21 cellular contexts compared by ENCODE assay signal in genomic region chr20:62557425-62557824, GRCh38.
DNase-seq lines count a peak whose midpoint lies in the region; ATAC-seq and TF ChIP-seq lines count a peak whose summit lies in the region.
"Had no signal": no experiment of that assay in that cellular context is flagged by ENCODE, and none has a peak within 500 bp of the region (broad histone marks: within the 10 kb centered on the region; RNA-seq: fewer than 3 reads in every experiment).

No MANE protein-coding gene starts in this region.

- ATAC-seq in right cardiac atrium (no peak), GM19467 (IDR thresholded peaks at IDR 0.05; ENCODE audit: unreplicated experiment) (no peak)
- ATAC-seq in CD4-positive, alpha-beta T cell (ENCODE audit: poor library complexity): no peak
- no peak for ATAC-seq in activated naive CD8-positive, alpha-beta T cell treated with anti-CD3 and anti-CD28 coated beads, Interleukin-2, amount 50 U/mL, for 24 hours
- ATAC-seq: activated T-cell treated with anti-CD3 and anti-CD28 coated beads, Interleukin-2, amount 50 U/mL, for 72 hours had no signal

- H3K79me1 ChIP-seq in H9 (ENCODE audit: insufficient read depth, low read depth, low read length, poor library complexity, severe bottlenecking): no peaks in the 10 kb centered on the region

- no peak overlapping the region for H3K14ac ChIP-seq in H9 (ENCODE audit: insufficient read depth, low read length)

- peaks cover 0 to 59% (median 15%) of the 10 kb centered on the region in 11 experiments; a peak in 15 of 22 replicates for H4K20me1 ChIP-seq in BLaER1 treated with 17β-estradiol and CSF1 and Interleukin-3, amounts not matched to agents 10 nM and 100 nM
- H4K20me1 ChIP-seq in H9 (ENCODE audit: control insufficient read depth, insufficient read depth, insufficient read length): no peaks in the 10 kb centered on the region

- no peaks in the 10 kb centered on the region for H3K23me2 ChIP-seq in H9 (ENCODE audit: insufficient read length, low read depth, low read length, poor library complexity, severe bottlenecking)

- no peaks in the 10 kb centered on the region; a peak in 1 of 7 replicates for H3K36me3 Mint-ChIP-seq in H9 (ENCODE audit: insufficient read depth in 1 of 3, low read depth in 3 of 3)
- no peaks in the 10 kb centered on the region for H3K36me3 Mint-ChIP-seq in CD4-positive, alpha-beta T cell (ENCODE audit: low read depth)
- no peaks in the 10 kb centered on the region for H3K36me3 Mint-ChIP-seq in activated naive CD8-positive, alpha-beta T cell treated with anti-CD3 and anti-CD28 coated beads, Interleukin-2, amount 50 U/mL, for 24 hours (ENCODE audit: low read depth)

- H4K8ac ChIP-seq in H9 (replicated peaks; ENCODE audit: insufficient read length, low read depth, low read length): no peak overlapping the region

- no peak overlapping the region for H3K4me3 Mint-ChIP-seq in H9
- no peak overlapping the region for H3K4me3 Mint-ChIP-seq in CD4-positive, alpha-beta T cell
- H3K4me3 Mint-ChIP-seq in activated naive CD8-positive, alpha-beta T cell treated with anti-CD3 and anti-CD28 coated beads, Interleukin-2, amount 50 U/mL, for 24 hours: no peak overlapping the region
- H3K4me3 Mint-ChIP-seq: activated CD4-positive, alpha-beta memory T cell treated with anti-CD3 and anti-CD28 coated beads, Interleukin-2, amount 10 ng/mL, durations not matched to agents 7 days and 5 days; activated T-cell treated with anti-CD3 and anti-CD28 coated beads, Interleukin-2, amount 50 U/mL, for 72 hours; T-helper 1 cell treated with Interleukin-12 subunit alpha and Interleukin-12 subunit beta and Interleukin-4 antibody, amounts not matched to agents 30 μg/mL and 1 μg/mL, for 36 hours had no signal

- peaks cover 28 to 69% (median 49%) of the 10 kb centered on the region in 10 experiments for H3K4me1 ChIP-seq in BLaER1 treated with 17β-estradiol and CSF1 and Interleukin-3, amounts not matched to agents 10 nM and 100 nM
- no peaks in the 10 kb centered on the region for H3K4me1 ChIP-seq in H9 (ENCODE audit: insufficient read depth, low read length)
- no peaks in the 10 kb centered on the region for H3K4me1 ChIP-seq in right cardiac atrium (ENCODE audit: control insufficient read depth, insufficient read depth, low read length)
- H3K4me1 ChIP-seq: thyroid gland had no signal

- no peak overlapping the region for H3K9ac ChIP-seq in BLaER1 treated with 17β-estradiol and CSF1 and Interleukin-3, amounts not matched to agents 10 nM and 100 nM
- H3K9ac ChIP-seq in H9 (ENCODE audit: extremely low read depth, insufficient read length, low read length): no peak overlapping the region

- TF ChIP-seq CTCF in H9 (conservative IDR thresholded peaks at IDR 0.05): no peak
- no peak for TF ChIP-seq CTCF in CD4-positive, alpha-beta T cell (IDR thresholded peaks at IDR 0.05)

- no peak overlapping the region for H3K4ac ChIP-seq in H9 (ENCODE audit: low read depth, low read length)

- H3K23ac ChIP-seq in H9 (ENCODE audit: insufficient read length, low read depth, low read length): no peak overlapping the region

- H2BK15ac ChIP-seq in H9 (ENCODE audit: low read depth, low read length): no peak overlapping the region

- H4K91ac ChIP-seq in H9 (ENCODE audit: insufficient read length, low read depth, low read length): no peak overlapping the region

- no peaks in the 10 kb centered on the region for H3K36me3 ChIP-seq in BLaER1 treated with 17β-estradiol and CSF1 and Interleukin-3, amounts not matched to agents 10 nM and 100 nM
- H3K36me3 ChIP-seq: thyroid gland, WERI-Rb-1 had no signal

- peaks cover 31 to 75% (median 45%) of the 10 kb centered on the region in 11 experiments for H3K27me3 ChIP-seq in BLaER1 treated with 17β-estradiol and CSF1 and Interleukin-3, amounts not matched to agents 10 nM and 100 nM
- H3K27me3 ChIP-seq in H9 (ENCODE audit: insufficient read depth, low read length) (no peaks in the 10 kb centered on the region), right cardiac atrium (ENCODE audit: control insufficient read depth, insufficient read depth) (no peaks in the 10 kb centered on the region)
- H3K27me3 ChIP-seq in CD4-positive, alpha-beta T cell (ENCODE audit: control insufficient read depth, insufficient read depth, low read length): peaks cover 33% of the 10 kb centered on the region
- H3K27me3 ChIP-seq: thyroid gland had no signal

- H3T11ph ChIP-seq in H9 (ENCODE audit: low read length): no peak overlapping the region

- H2BK120ac ChIP-seq in H9 (ENCODE audit: low read depth, low read length, poor library complexity, severe bottlenecking): no peak overlapping the region

- no peak overlapping the region for H2BK5ac ChIP-seq in H9 (ENCODE audit: insufficient read length, low read length)

- H4K5ac ChIP-seq in H9 (ENCODE audit: insufficient read length, low read depth, low read length): no peak overlapping the region

- no peak overlapping the region for H3K18ac ChIP-seq in H9 (ENCODE audit: insufficient read length, low read depth, low read length)

- peaks cover 3 to 25% of the 10 kb centered on the region in 2 experiments; a peak in 3 of 4 replicates for H3K4me1 Mint-ChIP-seq in H9
- no peaks in the 10 kb centered on the region for H3K4me1 Mint-ChIP-seq in CD4-positive, alpha-beta T cell (ENCODE audit: low read depth)
- peaks cover 6% of the 10 kb centered on the region for H3K4me1 Mint-ChIP-seq in activated naive CD8-positive, alpha-beta T cell treated with anti-CD3 and anti-CD28 coated beads, Interleukin-2, amount 50 U/mL, for 24 hours
- H3K4me1 Mint-ChIP-seq: activated CD4-positive, alpha-beta memory T cell treated with anti-CD3 and anti-CD28 coated beads, Interleukin-2, amount 10 ng/mL, durations not matched to agents 7 days and 5 days had no signal

- no peak overlapping the region for H3K56ac ChIP-seq in H9 (ENCODE audit: insufficient read length, low read depth, low read length)

- H2AFZ ChIP-seq in H9 (ENCODE audit: low read length): no peak overlapping the region

- CTCF ChIA-PET in CD4-positive, alpha-beta T cell (lab: Charles Lee): no interaction called here

- no peaks in the 10 kb centered on the region for H3K79me2 ChIP-seq in H9 (ENCODE audit: insufficient read depth, low read length)

- peak overlapping the region in 8 of 11 experiments; percentile 70 to 98 (median 94); a peak in 13 of 22 replicates for H3K4me2 ChIP-seq in BLaER1 treated with 17β-estradiol and CSF1 and Interleukin-3, amounts not matched to agents 10 nM and 100 nM
- H3K4me2 ChIP-seq in H9 (ENCODE audit: insufficient read depth, insufficient read length, low read length): no peak overlapping the region

- H3K27ac ChIP-seq in BLaER1 treated with 17β-estradiol and CSF1 and Interleukin-3, amounts not matched to agents 10 nM and 100 nM: no peak overlapping the region
- H3K27ac ChIP-seq in H9 (ENCODE audit: insufficient read length, low read depth, low read length): no peak overlapping the region
- H3K27ac ChIP-seq in right cardiac atrium (ENCODE audit: low read length): peak overlapping the region; percentile 89
- H3K27ac ChIP-seq in CD4-positive, alpha-beta T cell (ENCODE audit: low read depth, low read length): no peak overlapping the region
- H3K27ac ChIP-seq: skin epidermis, thyroid gland, WERI-Rb-1 had no signal

- POLR2A ChIA-PET in CD4-positive, alpha-beta T cell (lab: Charles Lee): no interaction called here

- no CpG with 5 or more reads among the region's 15 CpGs for WGBS in H9 (ENCODE audit: extremely low coverage, insufficient read length, low lambda C conversion rate)
- WGBS in right cardiac atrium: 48% methylated on average over 15 of the region's 15 CpGs

- H3K27me3 Mint-ChIP-seq in H9 (ENCODE audit: low read depth): peaks cover 19% of the 10 kb centered on the region
- peaks cover 54% of the 10 kb centered on the region for H3K27me3 Mint-ChIP-seq in CD4-positive, alpha-beta T cell
- peaks cover 25% of the 10 kb centered on the region for H3K27me3 Mint-ChIP-seq in activated naive CD8-positive, alpha-beta T cell treated with anti-CD3 and anti-CD28 coated beads, Interleukin-2, amount 50 U/mL, for 24 hours

- no peaks in the 10 kb centered on the region for H3K9me3 ChIP-seq in BLaER1 treated with 17β-estradiol and CSF1 and Interleukin-3, amounts not matched to agents 10 nM and 100 nM (replicated peaks in 1 of 11)
- H3K9me3 ChIP-seq in H9 (ENCODE audit: control insufficient read depth, low read depth, low read length) (no peaks in the 10 kb centered on the region), right cardiac atrium (ENCODE audit: control insufficient read depth, low read length) (no peaks in the 10 kb centered on the region)
- H3K9me3 ChIP-seq in CD4-positive, alpha-beta T cell (ENCODE audit: control insufficient read depth, low read length): no peaks in the 10 kb centered on the region
- H3K9me3 ChIP-seq: thyroid gland had no signal

- H3K9me3 Mint-ChIP-seq in H9: no peaks in the 10 kb centered on the region
- no peaks in the 10 kb centered on the region for H3K9me3 Mint-ChIP-seq in CD4-positive, alpha-beta T cell
- no peaks in the 10 kb centered on the region for H3K9me3 Mint-ChIP-seq in activated naive CD8-positive, alpha-beta T cell treated with anti-CD3 and anti-CD28 coated beads, Interleukin-2, amount 50 U/mL, for 24 hours
- H3K9me3 Mint-ChIP-seq: activated CD4-positive, alpha-beta memory T cell treated with anti-CD3 and anti-CD28 coated beads, Interleukin-2, amount 10 ng/mL, durations not matched to agents 7 days and 5 days; activated T-cell treated with anti-CD3 and anti-CD28 coated beads, Interleukin-2, amount 50 U/mL, for 72 hours; T-helper 1 cell treated with Interleukin-12 subunit alpha and Interleukin-12 subunit beta and Interleukin-4 antibody, amounts not matched to agents 30 μg/mL and 1 μg/mL, for 36 hours had no signal

- H2BK12ac ChIP-seq in H9 (ENCODE audit: insufficient read length, low read depth, low read length): no peak overlapping the region

- no peak overlapping the region for H3K4me3 ChIP-seq in BLaER1 treated with 17β-estradiol and CSF1 and Interleukin-3, amounts not matched to agents 10 nM and 100 nM
- H3K4me3 ChIP-seq in right cardiac atrium (ENCODE audit: low read length): no peak overlapping the region
- H3K4me3 ChIP-seq: skin epidermis, thyroid gland had no signal

- no peak overlapping the region for H2BK20ac ChIP-seq in H9 (ENCODE audit: low read depth, low read length, poor library complexity, severe bottlenecking)

- H3K27ac Mint-ChIP-seq in H9: peak overlapping the region in 2 of 3 experiments; percentile 22 to 24; a peak in 1 of 7 replicates
- H3K27ac Mint-ChIP-seq in CD4-positive, alpha-beta T cell: no peak overlapping the region
- H3K27ac Mint-ChIP-seq in activated naive CD8-positive, alpha-beta T cell treated with anti-CD3 and anti-CD28 coated beads, Interleukin-2, amount 50 U/mL, for 24 hours: no peak overlapping the region
- H3K27ac Mint-ChIP-seq: activated CD4-positive, alpha-beta memory T cell treated with anti-CD3 and anti-CD28 coated beads, Interleukin-2, amount 10 ng/mL, durations not matched to agents 7 days and 5 days; activated T-cell treated with anti-CD3 and anti-CD28 coated beads, Interleukin-2, amount 50 U/mL, for 72 hours; T-helper 1 cell treated with Interleukin-12 subunit alpha and Interleukin-12 subunit beta and Interleukin-4 antibody, amounts not matched to agents 30 μg/mL and 1 μg/mL, for 36 hours had no signal

- H2AK5ac ChIP-seq in H9 (ENCODE audit: insufficient read length, low read length): no peak overlapping the region

- intact Hi-C loops in right cardiac atrium (cut with DNase I): no loop called here
- intact Hi-C loops in CD4-positive, alpha-beta T cell (cut with DNase I, micrococcal nuclease): no loop called here

- DNase-seq in H9 (no peak), RPMI8226 (peak; percentile 69), right cardiac atrium (no peak)
- no peak for DNase-seq in activated CD8-positive, alpha-beta memory T cell treated with anti-CD3 and anti-CD28 coated beads, Interleukin-2, amount 50 U/mL, for 48 hours
- DNase-seq in CD4-positive, alpha-beta T cell: no peak
- DNase-seq in activated naive CD8-positive, alpha-beta T cell treated with anti-CD3 and anti-CD28 coated beads, Interleukin-2, amount 50 U/mL, for 24 hours: no peak
- DNase-seq: activated CD4-positive, alpha-beta memory T cell treated with anti-CD3 and anti-CD28 coated beads, Interleukin-2, amount 10 ng/mL, durations not matched to agents 7 days and 5 days; activated T-cell treated with anti-CD3 and anti-CD28 coated beads, Interleukin-2, amount 50 U/mL, for 72 hours; central memory CD4-positive, alpha-beta T cell; DMS 273 treated with DMSO at 0.1 percent for 48 hours; effector CD4-positive, alpha-beta T cell; hippocampal formation; Kasumi-1; NCI-H187 treated with DMSO at 0.1 percent for 48 hours; NCI-H524; thyroid gland; WERI-Rb-1 had no signal

Comparison
In these comparisons a context has a peak if more than half of its experiments do, and no peak if none do; other contexts are left out.
1. H3K27ac Mint-ChIP-seq: peak in H9 (2 of 3); none in CD4-positive, alpha-beta T cell (single experiment) and activated naive CD8-positive, alpha-beta T cell treated with anti-CD3 and anti-CD28 coated beads, Interleukin-2, amount 50 U/mL, for 24 hours (single experiment).